1 cellular context compared by ENCODE assay signal in genomic region chr1:2133039-2133878, GRCh38.
TF ChIP-seq lines count a peak whose summit lies in the region.

No MANE protein-coding gene starts in this region.

TF ChIP-seq in K562, 482 proteins besides CTCF, POLR2A, EP300 and RAD21 (continued from another document and continues in another):
- no peak for TF ChIP-seq SAFB2 (IDR thresholded peaks at IDR 0.05; ENCODE audit: borderline replicate concordance, low read depth, low read length, severe bottlenecking)
- no peak for TF ChIP-seq ARID1B (IDR thresholded peaks at IDR 0.05)
- TF ChIP-seq SRSF3 (IDR thresholded peaks at IDR 0.05; ENCODE audit: insufficient read depth, low read length): no peak
- TF ChIP-seq ZNF165 (CRISPR knock-in tag; IDR thresholded peaks at IDR 0.05; ENCODE audit: borderline replicate concordance): no peak
- TF ChIP-seq RBM17 (IDR thresholded peaks at IDR 0.05; ENCODE audit: borderline replicate concordance, low read depth, low read length): no peak
- TF ChIP-seq CHD1 (IDR thresholded peaks at IDR 0.05; ENCODE audit: low read length): no peak
- TF ChIP-seq MXD1 (CRISPR knock-in tag; IDR thresholded peaks at IDR 0.05; ENCODE audit: borderline replicate concordance, poor library complexity, severe bottlenecking): no peak
- TF ChIP-seq MTF1 (CRISPR knock-in tag; IDR thresholded peaks at IDR 0.05; ENCODE audit: borderline replicate concordance): no peak
- peak; percentile 63 for TF ChIP-seq RBFOX2 (IDR thresholded peaks at IDR 0.05; ENCODE audit: low read depth, low read length)
- no peak for TF ChIP-seq ZNF232 (CRISPR knock-in tag; IDR thresholded peaks at IDR 0.05)
- TF ChIP-seq ZNF436 (CRISPR knock-in tag; IDR thresholded peaks at IDR 0.05): no peak
- no peak for TF ChIP-seq TAF15 (IDR thresholded peaks at IDR 0.05; ENCODE audit: low read depth, low read length)
- TF ChIP-seq ZNF408 (CRISPR knock-in tag; IDR thresholded peaks at IDR 0.05; ENCODE audit: low read depth): no peak
- TF ChIP-seq TBL1XR1 (IDR thresholded peaks at IDR 0.05; ENCODE audit: low read length in 2 of 2): no peak; a peak in 1 of 4 replicates
- no peak for TF ChIP-seq DIDO1 (tag; IDR thresholded peaks at IDR 0.05; ENCODE audit: low read depth)
- no peak for TF ChIP-seq MCM5 (IDR thresholded peaks at IDR 0.05; ENCODE audit: low read depth)
- no peak for TF ChIP-seq SNAPC5 (CRISPR knock-in tag; IDR thresholded peaks at IDR 0.05)
- TF ChIP-seq IRF2 (CRISPR knock-in tag; IDR thresholded peaks at IDR 0.05): no peak
- no peak for TF ChIP-seq SMAD1 (IDR thresholded peaks at IDR 0.05; ENCODE audit: low read depth, low read length, partially characterized antibody)
- TF ChIP-seq ZNF518B (CRISPR knock-in tag; IDR thresholded peaks at IDR 0.05): no peak
- TF ChIP-seq GTF2B (IDR thresholded peaks at IDR 0.05; ENCODE audit: extremely low read depth, insufficient read length): no peak
- TF ChIP-seq TARDBP (IDR thresholded peaks at IDR 0.05): no peak
- TF ChIP-seq TRIM25 (IDR thresholded peaks at IDR 0.05; ENCODE audit: borderline replicate concordance): no peak
- no peak for TF ChIP-seq ILF3 (IDR thresholded peaks at IDR 0.05; ENCODE audit: borderline replicate concordance)
- TF ChIP-seq ZNF354B (CRISPR knock-in tag; IDR thresholded peaks at IDR 0.05): no peak
- TF ChIP-seq ZNF639 (CRISPR knock-in tag; conservative IDR thresholded peaks at IDR 0.05 in 1 of 2, IDR thresholded peaks at IDR 0.05 in 1 of 2): no peak
- TF ChIP-seq SMARCA5 (IDR thresholded peaks at IDR 0.05): no peak
- no peak for TF ChIP-seq ZFP91 (CRISPR knock-in tag; IDR thresholded peaks at IDR 0.05)
- TF ChIP-seq MTA2 (IDR thresholded peaks at IDR 0.05; ENCODE audit: low read depth): no peak
- no peak for TF ChIP-seq DPF2 (IDR thresholded peaks at IDR 0.05)
- no peak for TF ChIP-seq ATF2 (CRISPR knock-in tag; IDR thresholded peaks at IDR 0.05)
- no peak for TF ChIP-seq THRA (IDR thresholded peaks at IDR 0.05)
- TF ChIP-seq ERF (CRISPR knock-in tag; IDR thresholded peaks at IDR 0.05): no peak
- TF ChIP-seq ZNF239 (CRISPR knock-in tag; IDR thresholded peaks at IDR 0.05): no peak
- no peak for TF ChIP-seq ELK3 (CRISPR knock-in tag; IDR thresholded peaks at IDR 0.05)
- TF ChIP-seq ZNF76 (CRISPR knock-in tag; IDR thresholded peaks at IDR 0.05; ENCODE audit: borderline replicate concordance): no peak
- TF ChIP-seq ZNF589 (CRISPR knock-in tag; IDR thresholded peaks at IDR 0.05; ENCODE audit: low read depth): no peak
- TF ChIP-seq ZBTB1 (CRISPR knock-in tag; IDR thresholded peaks at IDR 0.05; ENCODE audit: borderline replicate concordance, low read depth): 0 out of 2 replicates have a peak, but pooled peaks have one; percentile 40
- TF ChIP-seq PCBP1 (IDR thresholded peaks at IDR 0.05; ENCODE audit: low read depth, low read length, poor library complexity, severe bottlenecking): peak; percentile 70
- TF ChIP-seq ZBTB33 (CRISPR knock-in tag; IDR thresholded peaks at IDR 0.05): no peak
- TF ChIP-seq SMAD2 (IDR thresholded peaks at IDR 0.05; ENCODE audit: low read depth, low read length): no peak
- no peak for TF ChIP-seq NFATC3 (IDR thresholded peaks at IDR 0.05)
- TF ChIP-seq COPS2 (conservative IDR thresholded peaks at IDR 0.05): no peak
- TF ChIP-seq ZNF584 (CRISPR knock-in tag; IDR thresholded peaks at IDR 0.05; ENCODE audit: low read depth): no peak
- TF ChIP-seq NCOA6 (IDR thresholded peaks at IDR 0.05): no peak
- TF ChIP-seq NR4A1 (CRISPR knock-in tag; IDR thresholded peaks at IDR 0.05): no peak
- TF ChIP-seq NR4A1 (tag; IDR thresholded peaks at IDR 0.05): no peak
- peak; percentile 60 for TF ChIP-seq ZNF316 (IDR thresholded peaks at IDR 0.05)
- TF ChIP-seq TEAD4 (IDR thresholded peaks at IDR 0.05; ENCODE audit: low read length): no peak
- TF ChIP-seq TEAD4 (CRISPR knock-in tag; IDR thresholded peaks at IDR 0.05; ENCODE audit: borderline replicate concordance): no peak
- no peak for TF ChIP-seq ZNF512 (tag; IDR thresholded peaks at IDR 0.05)
